In the genomic region with DNA sequence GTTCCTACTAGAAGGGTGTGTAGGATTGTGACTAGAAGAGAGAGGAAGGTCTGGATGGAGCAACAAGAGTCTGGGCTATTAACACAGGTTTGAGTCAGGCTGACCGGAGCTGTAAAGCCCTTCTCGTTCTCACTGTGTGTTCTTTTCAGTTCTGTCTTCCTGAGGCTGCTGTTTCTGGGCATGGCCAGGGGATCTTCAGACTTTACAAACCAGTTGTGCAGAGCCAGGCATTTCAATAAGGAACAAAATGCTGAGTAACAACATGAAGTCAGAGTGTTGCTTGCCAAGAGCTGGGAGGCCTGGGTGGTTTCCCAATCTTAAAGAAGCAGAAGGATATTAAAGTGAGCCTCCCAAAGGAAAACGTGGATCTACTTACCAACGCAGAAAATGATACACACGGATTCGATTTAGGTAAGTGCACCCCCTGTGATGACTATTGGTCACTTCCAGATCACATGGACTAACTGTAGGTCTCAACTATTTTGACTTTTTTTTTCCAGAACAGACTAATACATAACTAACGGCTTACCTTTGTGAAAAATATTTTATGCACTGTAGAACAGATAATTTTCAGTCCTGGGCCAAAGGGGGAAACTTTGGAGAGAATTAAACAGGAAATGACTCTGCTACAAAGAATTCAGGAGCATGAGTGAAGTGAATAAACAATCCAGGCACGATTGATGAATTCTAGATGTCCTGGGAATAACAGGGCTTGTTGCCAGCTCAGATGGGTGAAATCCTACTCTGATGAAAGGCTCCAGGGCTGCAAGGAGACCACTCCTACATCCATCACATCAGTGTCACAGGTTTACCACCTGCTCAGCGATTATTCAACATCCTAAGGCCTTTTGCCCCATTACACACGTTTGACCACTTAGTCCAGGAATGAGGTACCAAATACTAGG, we compare ENCODE assay signal across 9 cellular contexts.
DNase-seq lines count a peak whose midpoint lies in the region; ATAC-seq and TF ChIP-seq lines count a peak whose summit lies in the region.
"Had no signal": no experiment of that assay in that cellular context is flagged by ENCODE, and none has a peak within 500 bp of the region (broad histone marks: within the 10 kb centered on the region; RNA-seq: fewer than 3 reads in every experiment).

No MANE protein-coding gene starts in this region.

- DNase-seq in ACHN (peak; percentile 94), HCEC 1CT (peak; percentile 84), SJCRH30 (peak in 1 of 2 experiments; percentile 32), fibroblast of mammary gland (ENCODE audit: low read depth) (peak; percentile 98), nucleus accumbens (lab: John Stamatoyannopoulos, UW) (peak in 41 of 56 donors; percentile 4 to 73 (median 28)), T-helper 1 cell (no peak)
- no peak for DNase-seq in stimulated activated CD4-positive, alpha-beta T cell treated with anti-CD3 and anti-CD28 coated beads, Interleukin-2, amount 100 ng/mL, for 48 hours
- DNase-seq: activated naive CD8-positive, alpha-beta T cell treated with anti-CD3 and anti-CD28 coated beads, Interleukin-2, amount 10 ng/mL, durations not matched to agents 7 days and 5 days had no signal

- no peaks in the 10 kb centered on the region; the same call in 1 of the 2 replicates for H3K9me3 ChIP-seq in SJCRH30 (replicated peaks)

- ATAC-seq in GM19023 (IDR thresholded peaks at IDR 0.05; ENCODE audit: unreplicated experiment), result no peak

- H3K27ac ChIP-seq in SJCRH30, result no peak overlapping the region

- in situ Hi-C loops in ACHN (cut with HindIII; ENCODE audit: low pct_ligation_motif_present, low pct_unique_long_range_greater_than_20kb, low sequenced_read_pairs), result no loop called here

- H3K36me3 ChIP-seq in SJCRH30, result no peaks in the 10 kb centered on the region

- peaks cover 8% of the 10 kb centered on the region for H3K4me1 ChIP-seq in SJCRH30

- H3K4me3 ChIP-seq in SJCRH30 (peak overlapping the region; percentile 16), fibroblast of mammary gland (ENCODE audit: control insufficient read depth, low read depth, low read length) (peak overlapping the region; percentile 28)

- no peaks in the 10 kb centered on the region for H3K27me3 ChIP-seq in SJCRH30

- TF ChIP-seq CTCF in fibroblast of mammary gland (conservative IDR thresholded peaks at IDR 0.05; ENCODE audit: control insufficient read depth, insufficient read depth, low read depth, low read length), result no peak

Comparison
In these comparisons a context has a peak if more than half of its experiments do, and no peak if none do; other contexts are left out.
1. DNase-seq: peak in ACHN (single experiment), HCEC 1CT (single experiment), fibroblast of mammary gland (single experiment) and nucleus accumbens (41 of 56); none in stimulated activated CD4-positive, alpha-beta T cell treated with anti-CD3 and anti-CD28 coated beads, Interleukin-2, amount 100 ng/mL, for 48 hours (0 of 2) and T-helper 1 cell (0 of 5).